5 cellular contexts compared by ENCODE assay signal in the genomic region with DNA sequence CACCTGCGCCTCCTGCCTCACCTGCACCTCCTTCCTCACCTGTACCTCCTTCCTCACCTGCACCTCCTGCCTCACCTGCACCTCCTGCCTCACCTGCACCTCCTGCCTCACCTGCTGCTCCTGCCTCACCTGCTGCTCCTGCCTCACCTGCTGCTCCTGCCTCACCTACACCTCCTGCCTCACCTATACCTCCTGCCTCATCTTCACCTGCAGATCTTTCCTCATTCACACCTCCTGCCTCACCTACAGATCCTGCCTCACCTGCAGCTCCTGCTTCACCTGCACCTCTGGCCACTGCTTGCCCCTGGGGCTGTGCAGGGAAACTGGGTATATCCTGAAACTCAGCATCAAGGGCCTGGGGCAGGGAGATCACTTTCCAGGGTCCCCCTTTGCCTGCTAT. TPM values are rescaled to one million over a fixed set of nuclear protein-coding genes. Genes with fewer than 3 reads are reported as not detected.
"Had no signal": no experiment of that assay in that cellular context is flagged by ENCODE, and none has a peak within 500 bp of the region (broad histone marks: within the 10 kb centered on the region; RNA-seq: fewer than 3 reads in every experiment).

No MANE protein-coding gene starts in this region.

RNA-seq across cellular contexts. Expression of a gene that starts 1.5 kb away (rescaled TPM):
- total RNA-seq: GM23248, H4, H7, H9, HFFc6 had no signal
- polyA plus RNA-seq: GM23248 had no signal
